Comparison of ENCODE assay signal across 11 cellular contexts in genomic region chr5:104755806-104756205, GRCh38.
"Had no signal": no experiment of that assay in that cellular context is flagged by ENCODE, and none has a peak within 500 bp of the region (broad histone marks: within the 10 kb centered on the region; RNA-seq: fewer than 3 reads in every experiment).

No MANE protein-coding gene starts in this region.

- H2AFZ ChIP-seq: GM23248, GM23338 had no signal

- DNase-seq: GM23248, GOT3, H7, H9, HCEC 1CT, HFFc6 had no signal

- H3K4me3 ChIP-seq: GM23248, GM23338, HAP-1 had no signal

- H3K27ac Mint-ChIP-seq: GM23338, H9, HFFc6 had no signal

- H3K9me3 ChIP-seq: HAP-1 had no signal

- H3K4me3 Mint-ChIP-seq: GM23338, H9, HFFc6 had no signal

- H3K27ac ChIP-seq: GM23248 had no signal

- FAIRE-seq: H1, H54 had no signal

- H3K9me3 Mint-ChIP-seq: H9 had no signal

- H3K36me3 ChIP-seq: HAP-1 had no signal

- H3K9ac ChIP-seq: GM23248 had no signal

- ATAC-seq: GM23338, HCT116 had no signal
